ENCODE assay signal across 21 cellular contexts in genomic region chr5:179129607-179130071, GRCh38.
DNase-seq lines count a peak whose midpoint lies in the region; ATAC-seq and TF ChIP-seq lines count a peak whose summit lies in the region.
"Had no signal": no experiment of that assay in that cellular context is flagged by ENCODE, and none has a peak within 500 bp of the region (broad histone marks: within the 10 kb centered on the region; RNA-seq: fewer than 3 reads in every experiment).

No MANE protein-coding gene starts in this region.

- H3K4me3 ChIP-seq in heart left ventricle = no peak overlapping the region
- H3K4me3 ChIP-seq: A549, GM23248 had no signal

- DNase-seq in cardiac septum (ENCODE audit: low spot score) (peak; percentile 72), heart left ventricle (no peak), islet precursor cell (peak; percentile 18), posterior vena cava (ENCODE audit: low spot score) (peak; percentile 67), GM13976 (ENCODE audit: low spot score) (no peak), SIG-M5 treated with dmso at 0.1 percent for 504 hours (lab: John Stamatoyannopoulos, UW; ENCODE audit: unreplicated experiment) (no peak)
- DNase-seq: DMS53, GF-D8, GM23248, H9, HFFc6, Kasumi-1, NCI-H1417, NCI-H1694 treated with DMSO at 0.1 percent for 48 hours, NCI-H2081 treated with DMSO at 0.1 percent for 48 hours, NCI-H2171 treated with DMSO at 0.1 percent for 48 hours, NCI-H524 treated with DMSO at 0.1 percent for 48 hours, NCI-H82, SIG-M5 had no signal

- ATAC-seq in heart left ventricle (no peak), GM18909 (IDR thresholded peaks at IDR 0.05; ENCODE audit: poor library complexity, unreplicated experiment) (no peak)
- ATAC-seq: A549 had no signal

- no peak for TF ChIP-seq POLR2A in heart left ventricle (IDR thresholded peaks at IDR 0.05)

- in situ Hi-C loops in GM13976 (cut with MboI; ENCODE audit: low sequenced_read_pairs, unreplicated experiment) = no loop called here

- 84 to 92% (median 86%) methylated on average over 15 to 18 of the region's 18 CpGs for WGBS in heart left ventricle, 4 donors

- no peak for TF ChIP-seq CTCF in heart left ventricle (IDR thresholded peaks at IDR 0.05)
- TF ChIP-seq CTCF in GM13976 (IDR thresholded peaks at IDR 0.05; ENCODE audit: borderline replicate concordance, control extremely low read depth, extremely low read depth, insufficient read depth, missing control alignments) = no peak

- no peaks in the 10 kb centered on the region for H3K4me1 ChIP-seq in heart left ventricle
- H3K4me1 ChIP-seq: A549 had no signal

- peaks cover 0 to 9% (median 0%) of the 10 kb centered on the region in 9 donors for H3K36me3 ChIP-seq in heart left ventricle

- H3K27me3 ChIP-seq in heart left ventricle = no peaks in the 10 kb centered on the region

- H3K27ac ChIP-seq in heart left ventricle = no peak overlapping the region
- H3K27ac ChIP-seq: A549, GM23248 had no signal

- intact Hi-C loops in cardiac septum (cut with DNase I) = no loop called here
- intact Hi-C loops in heart left ventricle (cut with DNase I) = no loop called here
- intact Hi-C loops in posterior vena cava (cut with DNase I) = no loop called here

- H3K9me3 ChIP-seq in heart left ventricle = no peaks in the 10 kb centered on the region

Comparison
In these comparisons a context has a peak if more than half of its experiments do, and no peak if none do; other contexts are left out.
1. DNase-seq: peak in cardiac septum (single experiment), islet precursor cell (single experiment) and posterior vena cava (single experiment); none in heart left ventricle (0 of 5), GM13976 (single experiment) and SIG-M5 treated with dmso at 0.1 percent for 504 hours (single experiment).